ENCODE assay signal across 18 cellular contexts in genomic region chr2:46707909-46708308, GRCh38.
"Had no signal": no experiment of that assay in that cellular context is flagged by ENCODE, and none has a peak within 500 bp of the region (broad histone marks: within the 10 kb centered on the region; RNA-seq: fewer than 3 reads in every experiment).

No MANE protein-coding gene starts in this region.

- DNase-seq: erythroblast; gastrocnemius medialis; heart right ventricle; hypothalamus; kidney glomerular epithelial cell; mammary epithelial cell; naive thymus-derived CD4-positive, alpha-beta T cell; nephron progenitor cell; psoas muscle; retina; stimulated activated CD4-positive, alpha-beta T cell treated with anti-CD3 and anti-CD28 coated beads, Interleukin-2, amount 100 ng/mL, for 24 hours; stimulated activated CD4-positive, alpha-beta T cell treated with anti-CD3 and anti-CD28 coated beads, Interleukin-4, amount 100 ng/mL, for 4 hours; stimulated activated naive B cell treated with anti-CD40 and anti-IgM and Interleukin-4, amounts not matched to agents 10 μg/mL and 1 μg/mL and 100 μg/mL, for 72 hours; tibial artery; upper lobe of left lung had no signal

- ATAC-seq: heart right ventricle; naive thymus-derived CD4-positive, alpha-beta T cell; sciatic nerve; stimulated activated naive B cell treated with anti-CD40 and anti-IgM and Interleukin-4, amounts not matched to agents 10 μg/mL and 1 μg/mL and 100 μg/mL, for 72 hours had no signal

- H3K36me3 ChIP-seq: gastrocnemius medialis, heart right ventricle, tibial artery, upper lobe of left lung had no signal

- H3K4me3 ChIP-seq: gastrocnemius medialis, heart right ventricle, psoas muscle, skin epidermis, tibial artery, upper lobe of left lung had no signal

- H3K9me3 ChIP-seq: gastrocnemius medialis had no signal

- FAIRE-seq: islet of Langerhans had no signal

- H3K27me3 ChIP-seq: gastrocnemius medialis, heart right ventricle, tibial artery, upper lobe of left lung had no signal

- H3K27ac ChIP-seq: heart right ventricle, psoas muscle, skin epidermis, tibial artery had no signal
